Comparison of ENCODE assay signal across 27 cellular contexts in the genomic region with DNA sequence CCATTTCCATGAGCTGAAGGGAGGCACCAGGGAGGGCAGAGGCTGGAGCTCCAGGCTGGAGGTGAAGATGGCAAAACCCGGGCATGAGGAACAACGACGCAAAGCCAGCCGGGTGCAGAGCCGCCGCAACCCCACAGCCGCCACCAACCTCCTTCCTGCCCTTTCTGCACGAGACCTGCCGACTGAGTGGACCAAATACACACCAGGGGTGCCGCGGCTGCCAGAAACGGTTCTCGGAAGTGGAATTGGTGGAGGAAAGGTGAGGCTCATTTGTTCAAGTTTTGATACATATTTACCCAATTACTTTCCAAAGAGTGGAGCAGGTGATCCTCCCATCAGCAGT. TPM values are rescaled to one million over a fixed set of nuclear protein-coding genes. Genes with fewer than 3 reads are reported as not detected.
DNase-seq lines count a peak whose midpoint lies in the region; ATAC-seq and TF ChIP-seq lines count a peak whose summit lies in the region.
"Had no signal": no experiment of that assay in that cellular context is flagged by ENCODE, and none has a peak within 500 bp of the region (broad histone marks: within the 10 kb centered on the region; RNA-seq: fewer than 3 reads in every experiment).

No MANE protein-coding gene starts in this region.

- H3K79me2 ChIP-seq in osteoblast (ENCODE audit: insufficient read depth, low read length), result no peaks in the 10 kb centered on the region

- H3K4me3 ChIP-seq in left ventricle myocardium inferior (no peak overlapping the region), osteoblast (ENCODE audit: insufficient read depth, low read length) (no peak overlapping the region), upper lobe of left lung (no peak overlapping the region)
- H3K4me3 ChIP-seq: BLaER1, GM12878 had no signal

- H3K36me3 ChIP-seq in left ventricle myocardium inferior (no peaks in the 10 kb centered on the region), osteoblast (ENCODE audit: insufficient read depth, low read length) (no peaks in the 10 kb centered on the region), upper lobe of left lung (no peaks in the 10 kb centered on the region)
- H3K36me3 ChIP-seq: BE2C, BLaER1 had no signal

- H4K20me1 ChIP-seq in osteoblast (ENCODE audit: insufficient read depth, low read length), result no peaks in the 10 kb centered on the region
- H4K20me1 ChIP-seq: BLaER1 had no signal

- no peak for TF ChIP-seq EP300 in upper lobe of left lung (IDR thresholded peaks at IDR 0.05)

- H3K4me1 ChIP-seq in left ventricle myocardium inferior (no peaks in the 10 kb centered on the region), osteoblast (ENCODE audit: insufficient read depth, low read length) (no peaks in the 10 kb centered on the region), upper lobe of left lung (no peaks in the 10 kb centered on the region)
- H3K4me1 ChIP-seq: BE2C, BLaER1 had no signal

- H3K27me3 ChIP-seq in left ventricle myocardium inferior (ENCODE audit: low read depth) (peaks cover 57% of the 10 kb centered on the region), osteoblast (ENCODE audit: insufficient read depth, low read length) (peaks cover 28% of the 10 kb centered on the region), upper lobe of left lung (no peaks in the 10 kb centered on the region)
- H3K27me3 ChIP-seq: BLaER1 had no signal

- H3K27ac ChIP-seq in left ventricle myocardium inferior (replicated peaks) (no peak overlapping the region), osteoblast (ENCODE audit: low read depth, low read length) (no peak overlapping the region), upper lobe of left lung (no peak overlapping the region)
- H3K27ac ChIP-seq: BLaER1 had no signal

- H3K9me3 ChIP-seq in left ventricle myocardium inferior (replicated peaks), result no peaks in the 10 kb centered on the region
- H3K9me3 ChIP-seq in osteoblast (ENCODE audit: low read depth, low read length), result no peaks in the 10 kb centered on the region
- H3K9me3 ChIP-seq in upper lobe of left lung, result no peaks in the 10 kb centered on the region
- H3K9me3 ChIP-seq: BE2C had no signal

- 95 to 96% methylated on average over 13 of the region's 13 CpGs for WGBS in upper lobe of left lung, 2 donors

- H3K4me2 ChIP-seq in osteoblast (ENCODE audit: insufficient read depth, low read length), result no peak overlapping the region
- H3K4me2 ChIP-seq: BLaER1 had no signal

- H2AFZ ChIP-seq in osteoblast (ENCODE audit: low read length), result no peak overlapping the region

- no peak for TF ChIP-seq POLR2A in upper lobe of left lung (IDR thresholded peaks at IDR 0.05)

- TF ChIP-seq CTCF in left ventricle myocardium inferior (IDR thresholded peaks at IDR 0.05; ENCODE audit: borderline replicate concordance) (no peak), osteoblast (IDR thresholded peaks at IDR 0.05; ENCODE audit: extremely low read depth, low read depth, low read length) (no peak), upper lobe of left lung (IDR thresholded peaks at IDR 0.05) (no peak)

- intact Hi-C loops in cardiac septum (cut with DNase I) (loop anchor here (10.0 kb wide), 1 partner anchor 151 kb away; the partner anchor contains the start of gene ANKRD62), left ventricle myocardium inferior (cut with micrococcal nuclease) (no loop called here)

- ATAC-seq in upper lobe of left lung (ENCODE audit: low FRiP score in 2 of 2) (no peak), GM21528 (IDR thresholded peaks at IDR 0.05; ENCODE audit: low FRiP score, unreplicated experiment) (no peak)
- ATAC-seq: GM12878 had no signal

- peak; percentile 74 for DNase-seq in cardiac septum (ENCODE audit: low spot score)
- DNase-seq in left ventricle myocardium inferior, result no peak
- DNase-seq in islet precursor cell, result peak; percentile 40
- peak; percentile 51 for DNase-seq in osteoblast (ENCODE audit: insufficient read length, low spot score, missing footprints)
- DNase-seq in activated gamma-delta T cell treated with Interleukin-2 at 50 U/mL for 16 hours, result no peak
- DNase-seq in upper lobe of left lung, result no peak
- DNase-seq: 8988T; ACHN; BE2C; C1 segment of cervical spinal cord; CD4-positive, alpha-beta memory T cell; CD4-positive, CD25-positive, alpha-beta regulatory T cell; CD8-positive, alpha-beta memory T cell; COR-L47; DMS 273 treated with DMSO at 0.1 percent for 48 hours; DMS153; DMS53; DMS79; DND-41; EL; GDM1 had no signal

RNA-seq across cellular contexts. Expression of gene CIDEA, which starts 8.4 kb away (rescaled TPM):
- total RNA-seq in cardiac septum, result 0.40 TPM
- total RNA-seq in left ventricle myocardium inferior, result 0.33 TPM
- total RNA-seq in osteoblast, result not detected in 2 replicates
- not detected for total RNA-seq in upper lobe of left lung
- total RNA-seq: A673; CD4-positive, alpha-beta memory T cell; CD4-positive, CD25-positive, alpha-beta regulatory T cell; CD8-positive, alpha-beta memory T cell; Daoy; G401; GM12878 had no signal

Comparison
In these comparisons a context has a peak if more than half of its experiments do, and no peak if none do; other contexts are left out.
1. DNase-seq: peak in cardiac septum (single experiment), islet precursor cell (single experiment) and osteoblast (single experiment); none in left ventricle myocardium inferior (single experiment), activated gamma-delta T cell treated with Interleukin-2 at 50 U/mL for 16 hours (single experiment) and upper lobe of left lung (0 of 2).